8 cellular contexts compared by ENCODE assay signal in genomic region chr10:73625004-73625883, GRCh38. TPM values are rescaled to one million over a fixed set of nuclear protein-coding genes. Genes with fewer than 3 reads are reported as not detected.
DNase-seq lines count a peak whose midpoint lies in the region; ATAC-seq and TF ChIP-seq lines count a peak whose summit lies in the region.

No MANE protein-coding gene starts in this region.

- DNase-seq in NCI-H82 (lab: John Stamatoyannopoulos, UW): peak; percentile 57
- DNase-seq in NCI-H82 treated with DMSO at 0.1 percent for 48 hours (lab: John Stamatoyannopoulos, UW; ENCODE audit: unreplicated experiment): no peak
- DNase-seq in KBM-7: peak; percentile 37
- peak; percentile 54 for DNase-seq in WERI-Rb-1
- peak; percentile 11 for DNase-seq in foreskin melanocyte
- DNase-seq in neural crest cell (ENCODE audit: low read depth, low spot score): peak; percentile 45
- DNase-seq in middle frontal gyrus (ENCODE audit: extremely low spot score, low spot score): no peak

- H3K4me1 Mint-ChIP-seq in neural crest cell: peaks cover 31% of the 10 kb centered on the region

- peak overlapping the region; percentile 96 for H3K4me3 Mint-ChIP-seq in neural crest cell

- peak overlapping the region; percentile 81 for H3K27ac ChIP-seq in WERI-Rb-1

- in situ Hi-C loops in KBM-7 (cut with MboI; ENCODE audit: low pct_unique_long_range_greater_than_20kb, low sequenced_read_pairs): loop anchor here (25.0 kb wide), 1 partner anchor 88 kb away; no protein-coding TSS in a partner anchor

- H3K27me3 Mint-ChIP-seq in neural crest cell (ENCODE audit: low read depth): no peaks in the 10 kb centered on the region

- no peaks in the 10 kb centered on the region for H3K36me3 Mint-ChIP-seq in neural crest cell (ENCODE audit: low read depth)

- TF ChIP-seq CTCF in WERI-Rb-1 (IDR thresholded peaks at IDR 0.05; ENCODE audit: low read depth, low read length): no peak
- TF ChIP-seq CTCF in neural crest cell (conservative IDR thresholded peaks at IDR 0.05): no peak

- peak overlapping the region; percentile 99 for H3K27ac Mint-ChIP-seq in neural crest cell (ENCODE audit: unreplicated experiment)

- H3K36me3 ChIP-seq in WERI-Rb-1: no peaks in the 10 kb centered on the region; the same call in 1 of the 2 replicates

- no peaks in the 10 kb centered on the region for H3K9me3 Mint-ChIP-seq in neural crest cell

- no peaks in the 10 kb centered on the region for H3K9me3 ChIP-seq in WERI-Rb-1 (ENCODE audit: severe bottlenecking)

- peak overlapping the region; percentile 59 for H3K4me3 ChIP-seq in WERI-Rb-1 (ENCODE audit: low read depth, low read length)

- H3K27me3 ChIP-seq in WERI-Rb-1 (ENCODE audit: insufficient read depth, low read depth, severe bottlenecking): no peaks in the 10 kb centered on the region

- peak; percentile 36 for ATAC-seq in GM21526 (IDR thresholded peaks at IDR 0.05; ENCODE audit: low FRiP score, unreplicated experiment)

RNA-seq across cellular contexts. Expression of gene MYOZ1, which starts 16.0 kb away (rescaled TPM):
- 0.16 and 0.18 TPM in 2 replicates for total RNA-seq in neural crest cell

RNA-seq across cellular contexts. Expression of gene SYNPO2L, which starts 30.6 kb away (rescaled TPM):
- total RNA-seq in neural crest cell: 0.12 and 0.20 TPM in 2 replicates

RNA-seq across cellular contexts. Expression of gene USP54, which starts 34.1 kb away (rescaled TPM):
- 64.8 and 66.1 TPM in 2 replicates for total RNA-seq in neural crest cell

Comparison
In these comparisons a context has a peak if more than half of its experiments do, and no peak if none do; other contexts are left out.
1. DNase-seq: peak in NCI-H82 (single experiment), KBM-7 (single experiment), WERI-Rb-1 (single experiment), foreskin melanocyte (single experiment) and neural crest cell (single experiment); none in NCI-H82 treated with DMSO at 0.1 percent for 48 hours (single experiment) and middle frontal gyrus (single experiment).